In the genomic region with DNA sequence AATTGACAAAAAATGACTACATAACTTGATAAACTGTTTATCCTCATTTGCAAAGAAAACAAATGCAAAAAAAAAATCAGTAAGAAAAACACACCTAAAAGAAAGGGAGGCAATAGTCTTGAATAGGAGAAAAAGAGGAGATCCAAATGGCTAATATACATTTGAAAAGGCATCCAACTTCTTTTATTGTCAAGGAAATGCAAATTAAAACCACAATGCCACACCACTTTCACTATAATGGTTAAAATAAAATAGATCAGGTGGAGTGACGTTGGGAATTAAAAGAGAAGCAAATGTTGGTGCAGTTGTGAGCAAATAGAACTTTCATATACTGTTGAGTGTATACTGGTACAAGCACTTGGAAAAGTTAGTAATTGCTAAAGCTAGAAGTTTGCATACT, we compare ENCODE assay signal across 19 cellular contexts.
"Had no signal": no experiment of that assay in that cellular context is flagged by ENCODE, and none has a peak within 500 bp of the region (broad histone marks: within the 10 kb centered on the region; RNA-seq: fewer than 3 reads in every experiment).

No MANE protein-coding gene starts in this region.

- DNase-seq: KBM-7, MV-4-11, NCI-H1048, NCI-H1105, NCI-H1417, NCI-H1436 treated with DMSO at 0.1 percent for 48 hours, NCI-H1694, NCI-H187 treated with DMSO at 0.1 percent for 48 hours, NCI-H2029 treated with DMSO at 0.1 percent for 48 hours, NCI-H2171 treated with DMSO at 0.1 percent for 48 hours, NCI-H345, NCI-H524, NCI-H526 treated with DMSO at 0.1 percent for 48 hours, NCI-H748 treated with DMSO at 0.1 percent for 48 hours, RPMI8226, SHP77, T-helper 1 cell had no signal

- ATAC-seq: SK-N-SH treated with all-trans-retinoic acid at 6 μM for 48 hours had no signal

- H3K27ac ChIP-seq: HL-60 had no signal
